Comparison of ENCODE assay signal across 8 cellular contexts in the genomic region with DNA sequence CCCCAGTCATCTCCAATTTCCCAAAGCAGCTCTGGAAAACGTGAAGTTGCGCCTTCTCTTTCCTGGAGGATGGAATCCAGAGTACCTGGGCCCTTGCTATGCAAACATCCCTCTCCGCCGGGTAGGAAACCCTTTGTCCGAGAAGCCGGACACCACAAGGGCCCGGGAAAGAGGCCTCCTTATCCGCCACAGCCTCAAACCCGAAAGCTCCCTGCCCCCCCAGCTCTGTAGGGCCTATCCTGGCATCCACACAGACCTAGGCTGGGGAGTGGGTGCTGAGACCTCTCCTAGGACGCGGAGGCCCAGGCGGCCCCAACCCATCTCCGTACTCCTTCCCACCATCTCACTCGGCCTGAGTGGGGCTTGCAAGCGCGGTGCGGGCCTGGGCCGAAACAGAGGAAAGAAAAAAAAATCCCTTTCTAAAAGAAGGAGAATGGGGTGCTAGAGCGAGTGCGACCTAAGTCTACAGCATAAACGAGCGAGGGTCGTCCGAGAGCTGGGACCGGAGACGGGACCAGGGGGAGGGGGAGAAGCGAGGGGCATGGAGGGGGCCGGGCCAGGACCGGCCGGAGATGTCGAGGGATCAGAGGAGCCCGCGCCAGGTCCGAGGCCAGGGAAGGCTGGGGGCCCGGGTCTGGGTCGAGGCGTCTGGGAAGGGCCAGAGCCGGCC. TPM values are rescaled to one million over a fixed set of nuclear protein-coding genes. Genes with fewer than 3 reads are reported as not detected.
DNase-seq lines count a peak whose midpoint lies in the region; ATAC-seq and TF ChIP-seq lines count a peak whose summit lies in the region.

No MANE protein-coding gene starts in this region.

- H3K4me1 ChIP-seq in body of pancreas (peaks cover 44% of the 10 kb centered on the region), skeletal muscle tissue (ENCODE audit: control insufficient read depth in 3 of 3, insufficient read depth in 3 of 3, low read length in 3 of 3) (peaks cover 13 to 39% (median 29%) of the 10 kb centered on the region in 3 donors)

- H3K4me2 ChIP-seq in SU-DHL-6 (ENCODE audit: low read depth, low read length, poor library complexity, severe bottlenecking) = peak overlapping the region; percentile 98

- no peaks in the 10 kb centered on the region for H3K9me2 ChIP-seq in SU-DHL-6 (replicated peaks; ENCODE audit: insufficient read depth, low read length)

- 0% methylated on average over 27 to 38 of the region's 38 CpGs for WGBS in body of pancreas, 2 donors

- no peaks in the 10 kb centered on the region for H3K27me3 ChIP-seq in SU-DHL-6 (ENCODE audit: low read length)
- no peaks in the 10 kb centered on the region for H3K27me3 ChIP-seq in body of pancreas
- no peaks in the 10 kb centered on the region for H3K27me3 ChIP-seq in skeletal muscle tissue (ENCODE audit: control insufficient read depth in 3 of 3, insufficient read depth in 3 of 3, low read length in 3 of 3)

- H3K27ac ChIP-seq in SU-DHL-6 (ENCODE audit: low read depth, low read length) (peak overlapping the region; percentile 88), body of pancreas (peak overlapping the region; percentile 96 to 99 (median 98)), skeletal muscle tissue (ENCODE audit: low read depth, low read length) (peak overlapping the region; percentile 98)

- DNase-seq in body of pancreas = peak; percentile 33 to 40 (median 38)
- DNase-seq in iPS-NIHi7 (ENCODE audit: extremely low spot score) = peak; percentile 41
- no peak for DNase-seq in GM19240 (ENCODE audit: insufficient read length, low spot score)

- H4K20me1 ChIP-seq in SU-DHL-6 (ENCODE audit: low read depth, low read length) = peaks cover 5% of the 10 kb centered on the region; the same call in 1 of the 2 replicates

- intact Hi-C loops in body of pancreas (cut with DNase I) = no loop called here

- no peak for TF ChIP-seq POLR2A in body of pancreas (IDR thresholded peaks at IDR 0.05)

- peak overlapping the region; percentile 79 for H2AFZ ChIP-seq in SU-DHL-6 (ENCODE audit: low read depth, low read length, severe bottlenecking)

- peaks cover 25% of the 10 kb centered on the region for H3F3A ChIP-seq in SU-DHL-6 (ENCODE audit: insufficient read depth)

- H3K9me3 ChIP-seq in SU-DHL-6 (ENCODE audit: insufficient read depth, low read length) (no peaks in the 10 kb centered on the region), body of pancreas (no peaks in the 10 kb centered on the region), skeletal muscle tissue (ENCODE audit: control insufficient read depth in 3 of 3, low read length in 3 of 3) (no peaks in the 10 kb centered on the region)

- H3K9ac ChIP-seq in SU-DHL-6 (ENCODE audit: low read length) = peak overlapping the region; percentile 93
- H3K9ac ChIP-seq in skeletal muscle tissue (ENCODE audit: low read depth in 1 of 3, low read length in 3 of 3) = peak overlapping the region; percentile 97 to 98 (median 98)

- H3K36me3 ChIP-seq in SU-DHL-6 (ENCODE audit: low read length) (no peaks in the 10 kb centered on the region), body of pancreas (replicated peaks in 1 of 2; ENCODE audit: insufficient read depth in 1 of 2, low read depth in 2 of 2) (no peaks in the 10 kb centered on the region), skeletal muscle tissue (ENCODE audit: control insufficient read depth in 3 of 3, insufficient read depth in 3 of 3, low read length in 3 of 3) (peaks cover 0 to 2% (median 0%) of the 10 kb centered on the region in 3 donors)

- H3K4me3 ChIP-seq in SU-DHL-6 (ENCODE audit: insufficient read depth, low read length, poor library complexity, severe bottlenecking) (peak overlapping the region; percentile 74), body of pancreas (peak overlapping the region; percentile 96 to 97), skeletal muscle tissue (ENCODE audit: low read length in 3 of 3) (peak overlapping the region; percentile 99)

- ATAC-seq in GM18498 (IDR thresholded peaks at IDR 0.05; ENCODE audit: unreplicated experiment) (peak; percentile 27), HG02970 (IDR thresholded peaks at IDR 0.05; ENCODE audit: low FRiP score, unreplicated experiment) (peak; percentile 1), body of pancreas (peak; percentile 5), GM18520 (IDR thresholded peaks at IDR 0.05; ENCODE audit: unreplicated experiment) (no peak)

- TF ChIP-seq CTCF in SU-DHL-6 (IDR thresholded peaks at IDR 0.05; ENCODE audit: insufficient read depth, low read length, poor library complexity, severe bottlenecking) (no peak), body of pancreas (IDR thresholded peaks at IDR 0.05) (peak in 1 of 7 experiments; percentile 6)

- H3K79me2 ChIP-seq in SU-DHL-6 (ENCODE audit: insufficient read depth, low read length) = peaks cover 53% of the 10 kb centered on the region

RNA-seq across cellular contexts. Expression of a gene that starts 0.6 kb away (rescaled TPM):
- total RNA-seq in body of pancreas (10 to 100 TPM; 29.0 to 64.6 TPM), skeletal muscle tissue (60.5 TPM)
